ENCODE assay signal across 20 cellular contexts in genomic region chr17:82898976-82899514, GRCh38. TPM values are rescaled to one million over a fixed set of nuclear protein-coding genes. Genes with fewer than 3 reads are reported as not detected.
DNase-seq lines count a peak whose midpoint lies in the region; ATAC-seq, FAIRE-seq and TF ChIP-seq lines count a peak whose summit lies in the region.
"Had no signal": no experiment of that assay in that cellular context is flagged by ENCODE, and none has a peak within 500 bp of the region (broad histone marks: within the 10 kb centered on the region; RNA-seq: fewer than 3 reads in every experiment).

No MANE protein-coding gene starts in this region.

- no peak overlapping the region for H2AK5ac ChIP-seq in neuronal stem cell (ENCODE audit: low read depth, low read length)

- POLR2A ChIA-PET in HCT116 (lab: Charles Lee), result no interaction called here

- H3K9me3 ChIP-seq in BLaER1 (no peaks in the 10 kb centered on the region), HCT116 (ENCODE audit: control insufficient read depth in 1 of 2, insufficient read depth in 1 of 2, low read depth in 1 of 2, low read length in 2 of 2) (no peaks in the 10 kb centered on the region), neuronal stem cell (replicated peaks in 1 of 2; ENCODE audit: control insufficient read depth in 2 of 2, insufficient read depth in 1 of 2, low read depth in 1 of 2, low read length in 2 of 2) (peaks cover 0 to 3% of the 10 kb centered on the region in 2 donors)
- H3K9me3 ChIP-seq: A549, Peyer's patch had no signal

- H3K14ac ChIP-seq in neuronal stem cell (ENCODE audit: low read length), result peak overlapping the region; percentile 100

- H3K36me3 ChIP-seq in BLaER1, result peaks cover 47% of the 10 kb centered on the region
- peaks cover 0 to 7% of the 10 kb centered on the region in 2 experiments; a peak in 1 of 4 replicates for H3K36me3 ChIP-seq in HCT116 (ENCODE audit: control insufficient read depth in 1 of 2, insufficient read depth in 2 of 2, low read length in 2 of 2)
- H3K36me3 ChIP-seq in bronchial epithelial cell (ENCODE audit: control insufficient read depth, insufficient read depth, low read length), result peaks cover 5% of the 10 kb centered on the region
- H3K36me3 ChIP-seq in neuronal stem cell (replicated peaks in 1 of 2; ENCODE audit: control insufficient read depth in 2 of 2, insufficient read depth in 2 of 2, low read length in 2 of 2), result peaks cover 27 to 81% of the 10 kb centered on the region in 2 donors

- H3K27me3 ChIP-seq in BLaER1, result no peaks in the 10 kb centered on the region
- H3K27me3 ChIP-seq in HCT116 (ENCODE audit: insufficient read depth, low read length), result no peaks in the 10 kb centered on the region
- no peaks in the 10 kb centered on the region for H3K27me3 ChIP-seq in bronchial epithelial cell (ENCODE audit: control insufficient read depth, insufficient read depth, low read length)
- no peaks in the 10 kb centered on the region for H3K27me3 ChIP-seq in neuronal stem cell (ENCODE audit: control insufficient read depth in 3 of 3, insufficient read depth in 3 of 3, low read depth in 1 of 3, low read length in 3 of 3)
- H3K27me3 ChIP-seq: Peyer's patch had no signal

- DNase-seq in HCT116 (ENCODE audit: low read depth, low spot score), result no peak
- no peak for DNase-seq in bronchial epithelial cell (ENCODE audit: low read depth)
- DNase-seq in neuronal stem cell (ENCODE audit: low spot score), result no peak
- DNase-seq in SHP77 (lab: John Stamatoyannopoulos, UW), result no peak
- DNase-seq in OCI-M1 (lab: John Stamatoyannopoulos, UW), result no peak
- DNase-seq: CD4-positive, CD25-positive, alpha-beta regulatory T cell; DMS53; IMR-90; MV-4-11; NCI-H1417 treated with DMSO at 0.1 percent for 48 hours; NCI-H2029 treated with DMSO at 0.1 percent for 48 hours; NCI-H510A; NCI-H82; Peyer's patch; SHP77 treated with DMSO at 0.1 percent for 48 hours had no signal

- no peak overlapping the region for H2BK120ac ChIP-seq in neuronal stem cell (ENCODE audit: low read depth, low read length)

- peak overlapping the region; percentile 95 for H2BK12ac ChIP-seq in neuronal stem cell (ENCODE audit: low read length)

- H3K4me3 ChIP-seq in BLaER1 (no peak overlapping the region), HCT116 (replicated peaks in 1 of 2; ENCODE audit: low read depth in 1 of 2, low read length in 2 of 2) (no peak overlapping the region), bronchial epithelial cell (ENCODE audit: low read depth, low read length) (no peak overlapping the region), neuronal stem cell (ENCODE audit: low read length in 2 of 2) (peak overlapping the region in 1 of 2 donors; percentile 28)
- H3K4me3 ChIP-seq: A549, Peyer's patch had no signal

- intact Hi-C loops in HCT116 (cut with micrococcal nuclease), result no loop called here

- H3K27ac ChIP-seq in BLaER1 (peak overlapping the region; percentile 61), HCT116 (ENCODE audit: low read depth, low read length) (no peak overlapping the region; the same call in 1 of the 2 replicates), neuronal stem cell (replicated peaks; ENCODE audit: low read length) (no peak overlapping the region)
- H3K27ac ChIP-seq: A549, Peyer's patch had no signal

- peak overlapping the region; percentile 41 for H3K18ac ChIP-seq in neuronal stem cell (ENCODE audit: low read length)

- peak overlapping the region; percentile 40; the same call in 1 of the 2 replicates for H3K9ac ChIP-seq in BLaER1
- no peak overlapping the region for H3K9ac ChIP-seq in HCT116 (ENCODE audit: low read length)
- H3K9ac ChIP-seq in neuronal stem cell (ENCODE audit: low read depth, low read length, poor library complexity), result peak overlapping the region; percentile 60

- RAD21 ChIA-PET in HCT116 (lab: Charles Lee; ENCODE audit: low non-redundant PET in 1 of 2, low total read pairs in 2 of 2, uncharacterized antibody in 2 of 2, unreplicated experiment in 2 of 2), result no interaction called here

- H3K79me2 ChIP-seq in HCT116 (ENCODE audit: insufficient read depth, low read length), result no peaks in the 10 kb centered on the region; the same call in 1 of the 2 replicates

- no peak overlapping the region for H4K91ac ChIP-seq in neuronal stem cell (ENCODE audit: low read depth, low read length, poor library complexity)

- TF ChIP-seq RAD21 in HCT116 (IDR thresholded peaks at IDR 0.05; ENCODE audit: low read depth), result no peak

- no peak overlapping the region for H2AFZ ChIP-seq in HCT116 (ENCODE audit: low read depth, low read length, poor library complexity, severe bottlenecking)
- no peak overlapping the region for H2AFZ ChIP-seq in neuronal stem cell (ENCODE audit: low read length)

- TF ChIP-seq POLR2A in HCT116 (IDR thresholded peaks at IDR 0.05; ENCODE audit: borderline replicate concordance, extremely low read depth, insufficient read depth, insufficient read length), result no peak

- H3K79me1 ChIP-seq in neuronal stem cell (ENCODE audit: low read depth, low read length), result peaks cover 14% of the 10 kb centered on the region

- H3K9me2 ChIP-seq in HCT116 (ENCODE audit: insufficient read depth), result no peaks in the 10 kb centered on the region

- no CpG with 5 or more reads among the region's 53 CpGs for WGBS in neuronal stem cell (ENCODE audit: extremely low coverage in 2 of 2, insufficient read length in 2 of 2, insufficient replicate concordance in 1 of 2), 2 donors

- no peak overlapping the region for H2BK5ac ChIP-seq in neuronal stem cell (ENCODE audit: low read length)

- H3K4ac ChIP-seq in neuronal stem cell (ENCODE audit: low read length), result no peak overlapping the region

- peak overlapping the region; percentile 95 for H3K23ac ChIP-seq in neuronal stem cell (ENCODE audit: low read depth, low read length, poor library complexity)

- H4K8ac ChIP-seq in neuronal stem cell (ENCODE audit: low read depth, low read length), result no peak overlapping the region

- H3K4me2 ChIP-seq in BLaER1 (peak overlapping the region; percentile 99), HCT116 (ENCODE audit: low read length) (no peak overlapping the region), neuronal stem cell (ENCODE audit: insufficient read depth, low read length, poor library complexity, severe bottlenecking) (no peak overlapping the region)
- H3K4me2 ChIP-seq: A549 had no signal

- ATAC-seq in HCT116 (peak; percentile 20; the same call in 1 of the 2 replicates), GM21526 (IDR thresholded peaks at IDR 0.05; ENCODE audit: low FRiP score, unreplicated experiment) (no peak)

- no peaks in the 10 kb centered on the region; the same call in 1 of the 2 replicates for H4K20me1 ChIP-seq in BLaER1
- H4K20me1 ChIP-seq in HCT116 (ENCODE audit: insufficient read depth), result no peaks in the 10 kb centered on the region

- peak; percentile 64 for FAIRE-seq in bronchial epithelial cell (lab: Jason Lieb, UNC)
- FAIRE-seq: GM12892, H54 had no signal

- no peak overlapping the region for H2BK15ac ChIP-seq in neuronal stem cell (ENCODE audit: low read length)

- CTCF ChIA-PET in HCT116 (lab: Charles Lee), result no interaction called here

- TF ChIP-seq CTCF in HCT116 (IDR thresholded peaks at IDR 0.05 in 2 of 3, conservative IDR thresholded peaks at IDR 0.05 in 1 of 3; ENCODE audit: borderline replicate concordance in 1 of 3, insufficient read depth in 1 of 3, low read depth in 2 of 3, low read length in 2 of 3), result no peak
- no peak for TF ChIP-seq CTCF in bronchial epithelial cell (IDR thresholded peaks at IDR 0.05; ENCODE audit: insufficient read depth, low read length, severe bottlenecking)

- BruUV-seq in HCT116 (replicated peaks; lab: Mats Ljungman, UMichigan), result no TSS peak

- H3K4me1 ChIP-seq in BLaER1 (peaks cover 98% of the 10 kb centered on the region), HCT116 (ENCODE audit: control insufficient read depth in 1 of 2, insufficient read depth in 2 of 2, low read length in 2 of 2) (no peaks in the 10 kb centered on the region), neuronal stem cell (ENCODE audit: control insufficient read depth in 2 of 2, insufficient read depth in 1 of 2, low read depth in 1 of 2, low read length in 2 of 2) (no peaks in the 10 kb centered on the region)
- H3K4me1 ChIP-seq: A549 had no signal

TF ChIP-seq in HCT116, 20 proteins besides CTCF, POLR2A, EP300 and RAD21:
- no peak for TF ChIP-seq ELF1 (IDR thresholded peaks at IDR 0.05; ENCODE audit: borderline replicate concordance, low read depth)
- no peak for TF ChIP-seq SIN3A (IDR thresholded peaks at IDR 0.05; ENCODE audit: low read depth)
- TF ChIP-seq, protein P1, sequence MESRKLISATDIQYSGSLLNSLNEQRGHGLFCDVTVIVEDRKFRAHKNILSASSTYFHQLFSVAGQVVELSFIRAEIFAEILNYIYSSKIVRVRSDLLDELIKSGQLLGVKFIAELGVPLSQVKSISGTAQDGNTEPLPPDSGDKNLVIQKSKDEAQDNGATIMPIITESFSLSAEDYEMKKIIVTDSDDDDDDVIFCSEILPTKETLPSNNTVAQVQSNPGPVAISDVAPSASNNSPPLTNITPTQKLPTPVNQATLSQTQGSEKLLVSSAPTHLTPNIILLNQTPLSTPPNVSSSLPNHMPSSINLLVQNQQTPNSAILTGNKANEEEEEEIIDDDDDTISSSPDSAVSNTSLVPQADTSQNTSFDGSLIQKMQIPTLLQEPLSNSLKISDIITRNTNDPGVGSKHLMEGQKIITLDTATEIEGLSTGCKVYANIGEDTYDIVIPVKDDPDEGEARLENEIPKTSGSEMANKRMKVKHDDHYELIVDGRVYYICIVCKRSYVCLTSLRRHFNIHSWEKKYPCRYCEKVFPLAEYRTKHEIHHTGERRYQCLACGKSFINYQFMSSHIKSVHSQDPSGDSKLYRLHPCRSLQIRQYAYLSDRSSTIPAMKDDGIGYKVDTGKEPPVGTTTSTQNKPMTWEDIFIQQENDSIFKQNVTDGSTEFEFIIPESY (IDR thresholded peaks at IDR 0.05; ENCODE audit: extremely low read depth, insufficient replicate concordance, low read length), result no peak
- no peak for TF ChIP-seq POLR2AphosphoS5 (IDR thresholded peaks at IDR 0.05; ENCODE audit: low read depth, low read length)
- TF ChIP-seq MAX (IDR thresholded peaks at IDR 0.05), result no peak
- no peak for TF ChIP-seq EZH2phosphoT487 (IDR thresholded peaks at IDR 0.05; ENCODE audit: borderline replicate concordance)
- TF ChIP-seq JUND (IDR thresholded peaks at IDR 0.05), result no peak
TF ChIP-seq in HCT116: peak in this region for 0.

RNA-seq across cellular contexts. Expression of gene ZNF750, which starts 59.2 kb away (rescaled TPM):
- not detected for total RNA-seq in HCT116 (2021; ENCODE audit: unreplicated experiment)
- polyA plus RNA-seq in HCT116 (2012), result 0.04 and 0.05 TPM in 2 replicates
- 3.2 and 13.8 TPM in 2 replicates for total RNA-seq in bronchial epithelial cell
- polyA plus RNA-seq in neuronal stem cell (2013, experiment 1 of 2), result 0.01 TPM
- polyA plus RNA-seq in neuronal stem cell (2013, experiment 2 of 2), result 0.01 TPM
- total RNA-seq: CD4-positive, CD25-positive, alpha-beta regulatory T cell; IMR-90; Peyer's patch had no signal
- polyA plus RNA-seq: A549, IMR-90 had no signal
